ENCODE assay signal across 21 cellular contexts in the genomic region with DNA sequence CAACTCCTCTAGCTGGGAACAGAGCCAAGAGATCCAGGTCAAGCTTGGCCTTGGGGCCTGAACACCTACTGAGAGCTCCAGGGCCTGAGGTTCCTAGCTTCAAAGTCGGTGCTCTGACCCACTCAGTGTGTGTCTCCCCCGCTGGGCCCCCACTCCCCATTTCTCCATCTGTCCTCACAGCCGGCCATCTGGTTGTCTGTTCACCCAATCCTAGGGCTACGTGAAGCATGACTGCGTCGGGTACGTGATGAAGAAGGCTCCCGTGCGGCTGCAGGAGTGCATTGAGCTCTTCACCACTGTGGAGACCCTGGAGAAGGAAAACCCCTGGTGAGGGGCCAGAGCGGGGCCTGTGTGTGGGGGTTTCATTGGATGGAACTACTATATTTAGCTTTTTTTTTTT.
"Had no signal": no experiment of that assay in that cellular context is flagged by ENCODE, and none has a peak within 500 bp of the region (broad histone marks: within the 10 kb centered on the region; RNA-seq: fewer than 3 reads in every experiment).

No MANE protein-coding gene starts in this region.

- DNase-seq: activated B cell treated with CpG ODN at 0.5 μM for 24 hours; activated CD4-positive, alpha-beta T cell treated with anti-CD3 and anti-CD28 coated beads for 1 hour; activated CD4-positive, alpha-beta T cell treated with anti-CD3 and anti-CD28 coated beads, Interleukin-2, amount 10 ng/mL, durations not matched to agents 24 days and 14 days; activated CD4-positive, alpha-beta T cell treated with anti-CD3 and anti-CD28 coated beads, Interleukin-2, amount 50 U/mL, for 48 hours; activated CD8-positive, alpha-beta memory T cell treated with anti-CD3 and anti-CD28 coated beads, Interleukin-2, amount 10 ng/mL, durations not matched to agents 7 days and 5 days; activated gamma-delta T cell; activated naive CD4-positive, alpha-beta T cell treated with anti-CD3 and anti-CD28 coated beads for 36 hours; activated T-cell treated with anti-CD3 and anti-CD28 coated beads, Interleukin-2, amount 50 U/mL, for 4 hours; brain microvascular endothelial cell; caudate nucleus; Karpas-422; MM.1S; NCI-H1105; NCI-H1436; NCI-H187 treated with DMSO at 0.1 percent for 48 hours; NCI-H510A treated with DMSO at 0.1 percent for 48 hours; NCI-H748 treated with DMSO at 0.1 percent for 48 hours; PC-3; SHP77 treated with DMSO at 0.1 percent for 48 hours; T-helper 17 cell; T-helper 9 cell had no signal
